Comparison of ENCODE assay signal across 11 cellular contexts in the genomic region with DNA sequence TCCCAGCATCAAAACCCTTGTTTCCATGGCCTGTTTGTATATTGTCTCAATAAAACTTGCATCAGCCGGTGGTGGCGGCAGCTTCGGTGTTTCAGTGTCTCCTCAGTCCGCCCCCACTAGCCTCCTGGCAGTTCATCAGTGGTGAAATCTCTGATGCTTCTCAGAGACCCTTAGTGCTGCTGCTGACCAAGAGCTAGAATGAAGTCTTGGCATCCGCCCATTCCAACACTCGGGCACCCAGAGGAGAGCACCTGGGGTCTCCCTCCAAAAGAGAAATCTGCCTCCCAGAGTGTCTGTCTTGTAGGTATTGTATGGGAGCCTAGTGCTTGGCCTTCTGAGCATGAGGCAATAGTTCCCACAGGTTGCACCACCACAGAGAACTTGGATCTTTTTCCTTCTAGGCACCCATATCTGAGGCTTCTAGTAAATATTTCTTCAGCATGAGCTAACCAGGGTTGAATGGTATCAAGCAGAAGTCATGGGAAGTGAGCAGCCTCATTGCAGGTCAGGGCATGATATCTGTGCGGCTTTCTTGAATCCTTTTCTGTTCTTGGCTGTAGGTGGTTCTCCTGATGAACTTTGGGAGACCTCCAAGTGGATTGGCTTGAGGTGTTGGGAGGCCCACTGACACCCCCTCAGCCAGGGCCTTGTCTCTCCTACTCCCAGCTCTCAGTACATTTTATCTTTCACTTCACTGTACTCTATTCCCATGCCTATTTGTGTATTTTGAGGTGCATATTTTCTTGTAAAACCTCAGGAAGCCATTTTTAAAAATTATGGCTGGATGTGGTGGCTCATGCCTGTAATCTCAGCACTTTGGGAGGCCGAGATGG. TPM values are rescaled to one million over a fixed set of nuclear protein-coding genes. Genes with fewer than 3 reads are reported as not detected.
DNase-seq lines count a peak whose midpoint lies in the region; ATAC-seq and TF ChIP-seq lines count a peak whose summit lies in the region.
"Had no signal": no experiment of that assay in that cellular context is flagged by ENCODE, and none has a peak within 500 bp of the region (broad histone marks: within the 10 kb centered on the region; RNA-seq: fewer than 3 reads in every experiment).

No MANE protein-coding gene starts in this region.

- H3K27me3 Mint-ChIP-seq in activated CD4-positive, alpha-beta T cell treated with anti-CD3 and anti-CD28 coated beads, Interleukin-2, amount 10 ng/mL, durations not matched to agents 7 days and 5 days = peaks cover 20% of the 10 kb centered on the region
- peaks cover 11 to 18% of the 10 kb centered on the region in 2 donors for H3K27me3 Mint-ChIP-seq in stimulated activated naive B cell treated with anti-CD40 and anti-IgM and Interleukin-4, amounts not matched to agents 10 μg/mL and 1 μg/mL and 100 μg/mL, for 72 hours

- TF ChIP-seq CTCF in gastroesophageal sphincter (IDR thresholded peaks at IDR 0.05) (no peak), tibial artery (IDR thresholded peaks at IDR 0.05) (no peak)

- peaks cover 19% of the 10 kb centered on the region for H3K4me1 Mint-ChIP-seq in activated CD4-positive, alpha-beta T cell treated with anti-CD3 and anti-CD28 coated beads, Interleukin-2, amount 10 ng/mL, durations not matched to agents 7 days and 5 days
- peaks cover 12 to 22% of the 10 kb centered on the region in 2 donors for H3K4me1 Mint-ChIP-seq in stimulated activated naive B cell treated with anti-CD40 and anti-IgM and Interleukin-4, amounts not matched to agents 10 μg/mL and 1 μg/mL and 100 μg/mL, for 72 hours

- peak; percentile 70 for ATAC-seq in gastroesophageal sphincter
- no peak for ATAC-seq in stimulated activated naive B cell treated with anti-CD40 and anti-IgM and Interleukin-4, amounts not matched to agents 10 μg/mL and 1 μg/mL and 100 μg/mL, for 72 hours (replicated peaks)
- ATAC-seq in GM21367 (IDR thresholded peaks at IDR 0.05; ENCODE audit: unreplicated experiment) = no peak

- H3K4me3 Mint-ChIP-seq in activated CD4-positive, alpha-beta T cell treated with anti-CD3 and anti-CD28 coated beads, Interleukin-2, amount 10 ng/mL, durations not matched to agents 7 days and 5 days = no peak overlapping the region
- no peak overlapping the region for H3K4me3 Mint-ChIP-seq in stimulated activated naive B cell treated with anti-CD40 and anti-IgM and Interleukin-4, amounts not matched to agents 10 μg/mL and 1 μg/mL and 100 μg/mL, for 72 hours

- CTCF ChIA-PET in activated CD4-positive, alpha-beta T cell treated with anti-CD3 and anti-CD28 coated beads, Interleukin-2, amount 10 ng/mL, durations not matched to agents 7 days and 5 days (lab: Charles Lee) = interaction anchor here (1.2 to 1.4 kb wide), 2 partner anchors 22 to 48 kb away, joined by 3 to 4 read pairs; partner anchors contain the start of gene THAP7

- no peak for TF ChIP-seq POLR2A in gastroesophageal sphincter (IDR thresholded peaks at IDR 0.05)

- DNase-seq in activated CD4-positive, alpha-beta T cell treated with anti-CD3 and anti-CD28 coated beads, Interleukin-2, amount 10 ng/mL, durations not matched to agents 7 days and 5 days = no peak
- no peak for DNase-seq in activated CD4-positive, alpha-beta T cell treated with anti-CD3 and anti-CD28 coated beads, Interleukin-2, amount 50 U/mL, for 4 hours
- DNase-seq in amniotic epithelial cell (ENCODE audit: low read depth) = peak; percentile 99
- DNase-seq in stimulated activated naive B cell treated with anti-CD40 and anti-IgM and Interleukin-4, amounts not matched to agents 10 μg/mL and 1 μg/mL and 100 μg/mL, for 72 hours = no peak
- DNase-seq in tibial artery = no peak
- DNase-seq in activated T-cell treated with anti-CD3 and anti-CD28 coated beads, Interleukin-2, amount 50 U/mL, for 48 hours = no peak
- DNase-seq: right cardiac atrium had no signal

- intact Hi-C loops in tibial artery (cut with DNase I; ENCODE audit: low total_unique reads) = no loop called here

- no peak overlapping the region for H3K27ac ChIP-seq in gastroesophageal sphincter
- no peak overlapping the region for H3K27ac ChIP-seq in tibial artery

- H3K27ac Mint-ChIP-seq in activated CD4-positive, alpha-beta T cell treated with anti-CD3 and anti-CD28 coated beads, Interleukin-2, amount 10 ng/mL, durations not matched to agents 7 days and 5 days = peak overlapping the region; percentile 57
- H3K27ac Mint-ChIP-seq in stimulated activated naive B cell treated with anti-CD40 and anti-IgM and Interleukin-4, amounts not matched to agents 10 μg/mL and 1 μg/mL and 100 μg/mL, for 72 hours = peak overlapping the region; percentile 47
- H3K27ac Mint-ChIP-seq: IgD-negative memory B cell had no signal

- H3K27me3 ChIP-seq in gastroesophageal sphincter = no peaks in the 10 kb centered on the region
- no peaks in the 10 kb centered on the region for H3K27me3 ChIP-seq in tibial artery

- TF ChIP-seq EP300 in gastroesophageal sphincter (IDR thresholded peaks at IDR 0.05) = no peak

- peaks cover 37% of the 10 kb centered on the region for H3K36me3 Mint-ChIP-seq in activated CD4-positive, alpha-beta T cell treated with anti-CD3 and anti-CD28 coated beads, Interleukin-2, amount 10 ng/mL, durations not matched to agents 7 days and 5 days (ENCODE audit: low read depth)
- H3K36me3 Mint-ChIP-seq in stimulated activated naive B cell treated with anti-CD40 and anti-IgM and Interleukin-4, amounts not matched to agents 10 μg/mL and 1 μg/mL and 100 μg/mL, for 72 hours = peaks cover 21 to 32% of the 10 kb centered on the region in 2 donors

- POLR2A ChIA-PET in activated CD4-positive, alpha-beta T cell treated with anti-CD3 and anti-CD28 coated beads, Interleukin-2, amount 10 ng/mL, durations not matched to agents 7 days and 5 days (lab: Charles Lee) = no interaction called here

- H3K4me3 ChIP-seq in gastroesophageal sphincter (no peak overlapping the region), tibial artery (no peak overlapping the region)

- WGBS in gastroesophageal sphincter (ENCODE audit: low coverage in 1 of 2), 2 donors = 91 to 94% methylated on average over 6 to 7 of the region's 8 CpGs

- no peaks in the 10 kb centered on the region for H3K9me3 Mint-ChIP-seq in activated CD4-positive, alpha-beta T cell treated with anti-CD3 and anti-CD28 coated beads, Interleukin-2, amount 10 ng/mL, durations not matched to agents 7 days and 5 days
- no peaks in the 10 kb centered on the region for H3K9me3 Mint-ChIP-seq in stimulated activated naive B cell treated with anti-CD40 and anti-IgM and Interleukin-4, amounts not matched to agents 10 μg/mL and 1 μg/mL and 100 μg/mL, for 72 hours
- H3K9me3 Mint-ChIP-seq: IgD-negative memory B cell had no signal

- H3K9me3 ChIP-seq in gastroesophageal sphincter (no peaks in the 10 kb centered on the region), tibial artery (no peaks in the 10 kb centered on the region)

- peaks cover 0 to 27% (median 7%) of the 10 kb centered on the region in 3 donors for H3K4me1 ChIP-seq in gastroesophageal sphincter
- H3K4me1 ChIP-seq in tibial artery = peaks cover 0 to 23% (median 18%) of the 10 kb centered on the region in 4 donors

- peaks cover 0 to 54% of the 10 kb centered on the region in 2 donors for H3K36me3 ChIP-seq in gastroesophageal sphincter
- peaks cover 25 to 49% (median 33%) of the 10 kb centered on the region in 3 donors for H3K36me3 ChIP-seq in tibial artery

RNA-seq across cellular contexts. Expression of gene AIFM3, which starts 13.2 kb away (rescaled TPM):
- total RNA-seq in activated CD4-positive, alpha-beta T cell treated with anti-CD3 and anti-CD28 coated beads, Interleukin-2, amount 10 ng/mL, durations not matched to agents 7 days and 5 days = under 1 TPM in 1 of 2 experiments, not detected in 1; 0.25 TPM
- total RNA-seq in gastroesophageal sphincter = 1 to 10 TPM in 2 of 4 donors, under 1 TPM in 1, not detected in 1; 0.27 to 3.2 (median 2.0) TPM
- total RNA-seq: lung microvascular endothelial cell had no signal

RNA-seq across cellular contexts. Expression of gene LZTR1, which starts 28.2 kb away (rescaled TPM):
- 10 to 100 TPM; 62.0 to 66.4 TPM for total RNA-seq in activated CD4-positive, alpha-beta T cell treated with anti-CD3 and anti-CD28 coated beads, Interleukin-2, amount 10 ng/mL, durations not matched to agents 7 days and 5 days
- total RNA-seq in gastroesophageal sphincter = 10 to 100 TPM; 45.4 to 63.0 (median 53.4) TPM

RNA-seq across cellular contexts. Expression of gene CRKL, which starts 36.7 kb away (rescaled TPM):
- 10 to 100 TPM; 82.2 to 87.2 TPM for total RNA-seq in activated CD4-positive, alpha-beta T cell treated with anti-CD3 and anti-CD28 coated beads, Interleukin-2, amount 10 ng/mL, durations not matched to agents 7 days and 5 days
- total RNA-seq in gastroesophageal sphincter = 10 to 100 TPM; 42.5 to 55.8 (median 46.0) TPM

RNA-seq across cellular contexts. Expression of gene THAP7, which starts 48.0 kb away (rescaled TPM):
- total RNA-seq in activated CD4-positive, alpha-beta T cell treated with anti-CD3 and anti-CD28 coated beads, Interleukin-2, amount 10 ng/mL, durations not matched to agents 7 days and 5 days = 10 to 100 TPM; 29.1 to 29.8 TPM
- 10 to 100 TPM; 38.5 to 49.0 (median 42.5) TPM for total RNA-seq in gastroesophageal sphincter
